Comparison of ENCODE assay signal across 8 cellular contexts in genomic region chr17:50918933-50919296, GRCh38. TPM values are rescaled to one million over a fixed set of nuclear protein-coding genes. Genes with fewer than 3 reads are reported as not detected.
DNase-seq lines count a peak whose midpoint lies in the region; ATAC-seq, FAIRE-seq and TF ChIP-seq lines count a peak whose summit lies in the region.

No MANE protein-coding gene starts in this region.

- no peak overlapping the region for H3K4me3 ChIP-seq in bronchial epithelial cell (ENCODE audit: low read depth, low read length)
- H3K4me3 ChIP-seq in upper lobe of right lung = no peak overlapping the region

- H3K36me3 ChIP-seq in bronchial epithelial cell (ENCODE audit: control insufficient read depth, insufficient read depth, low read length) (no peaks in the 10 kb centered on the region), upper lobe of right lung (no peaks in the 10 kb centered on the region)

- ATAC-seq in naive thymus-derived CD8-positive, alpha-beta T cell = peak; percentile 23 to 30
- peak; percentile 28 for ATAC-seq in upper lobe of right lung
- no peak for ATAC-seq in HG03439 (IDR thresholded peaks at IDR 0.05; ENCODE audit: unreplicated experiment)
- ATAC-seq in GM21786 (IDR thresholded peaks at IDR 0.05; ENCODE audit: unreplicated experiment) = no peak

- H3K27me3 ChIP-seq in bronchial epithelial cell (ENCODE audit: control insufficient read depth, insufficient read depth, low read length) = no peaks in the 10 kb centered on the region
- no peaks in the 10 kb centered on the region for H3K27me3 ChIP-seq in upper lobe of right lung

- H3K27ac Mint-ChIP-seq in naive thymus-derived CD8-positive, alpha-beta T cell = peak overlapping the region; percentile 97 to 100 (median 99)

- peak overlapping the region; percentile 17 for H3K27ac ChIP-seq in upper lobe of right lung

- POLR2A ChIA-PET in naive thymus-derived CD8-positive, alpha-beta T cell (lab: Charles Lee) = interaction anchor here (0.7 to 21.5 kb wide), 14 partner anchors 10 to 67 kb away, joined by 3 to 544 read pairs (median 4); partner anchors contain the start of gene TOB1

- DNase-seq in activated effector memory CD4-positive, alpha-beta T cell treated with anti-CD3 and anti-CD28 coated beads, Interleukin-2, amount 50 U/mL, for 16 hours = peak; percentile 72
- DNase-seq in activated effector memory CD4-positive, alpha-beta T cell treated with Interleukin-2 at 50 U/mL for 16 hours = no peak
- peak; percentile 40 for DNase-seq in bronchial epithelial cell (ENCODE audit: low read depth)
- peak in 6 of 10 donors; percentile 25 to 50 (median 39) for DNase-seq in naive thymus-derived CD8-positive, alpha-beta T cell
- no peak for DNase-seq in upper lobe of right lung
- no peak for DNase-seq in NCI-H2081 treated with DMSO at 0.1 percent for 48 hours (lab: John Stamatoyannopoulos, UW)

- H3K4me1 ChIP-seq in upper lobe of right lung = peaks cover 11% of the 10 kb centered on the region

- H3K36me3 Mint-ChIP-seq in naive thymus-derived CD8-positive, alpha-beta T cell = no peaks in the 10 kb centered on the region

- TF ChIP-seq CTCF in bronchial epithelial cell (IDR thresholded peaks at IDR 0.05; ENCODE audit: insufficient read depth, low read length, severe bottlenecking) (no peak), upper lobe of right lung (IDR thresholded peaks at IDR 0.05) (no peak)

- peak overlapping the region; percentile 66 to 92 (median 82) for H3K4me3 Mint-ChIP-seq in naive thymus-derived CD8-positive, alpha-beta T cell

- H3K27me3 Mint-ChIP-seq in naive thymus-derived CD8-positive, alpha-beta T cell = no peaks in the 10 kb centered on the region

- intact Hi-C loops in upper lobe of right lung (cut with DNase I) = no loop called here

- FAIRE-seq in bronchial epithelial cell (lab: Jason Lieb, UNC) = no peak

- peaks cover 32 to 73% (median 65%) of the 10 kb centered on the region in 4 donors for H3K4me1 Mint-ChIP-seq in naive thymus-derived CD8-positive, alpha-beta T cell

- H3K9me3 ChIP-seq in upper lobe of right lung = no peaks in the 10 kb centered on the region

- no peaks in the 10 kb centered on the region for H3K9me3 Mint-ChIP-seq in naive thymus-derived CD8-positive, alpha-beta T cell

RNA-seq across cellular contexts. Expression of gene TOB1, which starts 52.8 kb away (rescaled TPM):
- total RNA-seq in bronchial epithelial cell (11.6 and 19.7 TPM in 2 replicates), upper lobe of right lung (70.1 TPM)
- 100 to 1,000 TPM in 1 of 2 experiments, 10 to 100 TPM in 1; 86.8 to 107 TPM for total RNA-seq in naive thymus-derived CD8-positive, alpha-beta T cell
- 100 to 1,000 TPM in 1 of 3 donors, 10 to 100 TPM in 2; 42.9 to 114 (median 65.1) TPM for polyA plus RNA-seq in naive thymus-derived CD8-positive, alpha-beta T cell

Comparison
In these comparisons a context has a peak if more than half of its experiments do, and no peak if none do; other contexts are left out.
1. DNase-seq: peak in activated effector memory CD4-positive, alpha-beta T cell treated with anti-CD3 and anti-CD28 coated beads, Interleukin-2, amount 50 U/mL, for 16 hours (single experiment), bronchial epithelial cell (single experiment) and naive thymus-derived CD8-positive, alpha-beta T cell (6 of 10); none in activated effector memory CD4-positive, alpha-beta T cell treated with Interleukin-2 at 50 U/mL for 16 hours (single experiment), upper lobe of right lung (single experiment) and NCI-H2081 treated with DMSO at 0.1 percent for 48 hours (single experiment).
2. ATAC-seq: peak in naive thymus-derived CD8-positive, alpha-beta T cell (2 of 2) and upper lobe of right lung (single experiment); none in HG03439 (single experiment) and GM21786 (single experiment).